In genomic region chr4:31998807-31999206, GRCh38 we compare ENCODE assay signal across 16 cellular contexts.
A peak's percentile ranks its signal among the peaks of the same experiment; 100 is the strongest.
DNase-seq lines count a peak whose midpoint lies in the region; ATAC-seq and TF ChIP-seq lines count a peak whose summit lies in the region.
"Had no signal": no experiment of that assay in that cellular context is flagged by ENCODE, and none has a peak within 500 bp of the region (broad histone marks: within the 10 kb centered on the region; RNA-seq: fewer than 3 reads in every experiment).

No MANE protein-coding gene starts in this region.

- H4K12ac ChIP-seq in trophoblast cell (ENCODE audit: low read depth, low read length) = no peak overlapping the region

- H3K4me3 Mint-ChIP-seq in glutamatergic neuron (ENCODE audit: unreplicated experiment) = peak overlapping the region; percentile 34
- H3K4me3 Mint-ChIP-seq: B cell; CD4-positive, alpha-beta T cell had no signal

- no peak overlapping the region for H2AK5ac ChIP-seq in trophoblast cell (ENCODE audit: low read length)

- intact Hi-C loops in HCT116 (cut with micrococcal nuclease) = no loop called here

- no peak overlapping the region for H4K91ac ChIP-seq in trophoblast cell (ENCODE audit: low read depth, low read length)

- peaks cover 1% of the 10 kb centered on the region for H3K9me3 Mint-ChIP-seq in glutamatergic neuron (ENCODE audit: unreplicated experiment)

- H2BK120ac ChIP-seq in trophoblast cell (ENCODE audit: insufficient read depth, low read length, poor library complexity) = no peak overlapping the region

- no peak for ATAC-seq in HCT116

- H2BK12ac ChIP-seq in trophoblast cell (ENCODE audit: low read length) = no peak overlapping the region

- no peak overlapping the region for H4K8ac ChIP-seq in trophoblast cell (ENCODE audit: low read depth, low read length)

- no peaks in the 10 kb centered on the region for H3K9me3 ChIP-seq in HCT116 (ENCODE audit: control insufficient read depth in 1 of 2, insufficient read depth in 1 of 2, low read depth in 1 of 2, low read length in 2 of 2)
- H3K9me3 ChIP-seq in trophoblast cell (ENCODE audit: insufficient read depth, low read depth, low read length) = no peaks in the 10 kb centered on the region
- H3K9me3 ChIP-seq: MG63 had no signal

- no peaks in the 10 kb centered on the region for H3K79me1 ChIP-seq in trophoblast cell (ENCODE audit: low read length)

- RAD21 ChIA-PET in HCT116 (lab: Charles Lee; ENCODE audit: low non-redundant PET in 1 of 2, low total read pairs in 2 of 2, uncharacterized antibody in 2 of 2, unreplicated experiment in 2 of 2) = no interaction called here

- H3K27ac Mint-ChIP-seq in glutamatergic neuron (ENCODE audit: unreplicated experiment) = no peak overlapping the region
- H3K27ac Mint-ChIP-seq: B cell; CD4-positive, alpha-beta T cell had no signal

- H3K9ac ChIP-seq in HCT116 (ENCODE audit: low read length) (no peak overlapping the region), trophoblast cell (ENCODE audit: low read length) (no peak overlapping the region)
- H3K9ac ChIP-seq: KMS-11 had no signal

- H3K27ac ChIP-seq in HCT116 (ENCODE audit: low read depth, low read length) (no peak overlapping the region), trophoblast cell (ENCODE audit: low read depth, low read length) (no peak overlapping the region)
- H3K27ac ChIP-seq: KMS-11 had no signal

- no peak overlapping the region for H3K18ac ChIP-seq in trophoblast cell (ENCODE audit: low read length)

- H3K27me3 ChIP-seq in HCT116 (ENCODE audit: insufficient read depth, low read length) (no peaks in the 10 kb centered on the region), trophoblast cell (ENCODE audit: insufficient read depth, low read length) (no peaks in the 10 kb centered on the region)
- H3K27me3 ChIP-seq: MG63 had no signal

- no peaks in the 10 kb centered on the region for H3K36me3 Mint-ChIP-seq in glutamatergic neuron (ENCODE audit: unreplicated experiment)

- no peak for TF ChIP-seq POLR2A in HCT116 (IDR thresholded peaks at IDR 0.05; ENCODE audit: borderline replicate concordance, extremely low read depth, insufficient read depth, insufficient read length)

- CTCF ChIA-PET in HCT116 (lab: Charles Lee) = no interaction called here

- no peaks in the 10 kb centered on the region for H3K79me2 ChIP-seq in HCT116 (ENCODE audit: insufficient read depth, low read length)
- H3K79me2 ChIP-seq in trophoblast cell (ENCODE audit: control insufficient read depth, insufficient read depth, low read length, poor library complexity) = no peaks in the 10 kb centered on the region

- H3K4me1 Mint-ChIP-seq in glutamatergic neuron (ENCODE audit: low read depth, unreplicated experiment) = peaks cover 9% of the 10 kb centered on the region
- H3K4me1 Mint-ChIP-seq: B cell had no signal

- no peak overlapping the region for H3K23ac ChIP-seq in trophoblast cell (ENCODE audit: low read length)

- H2BK5ac ChIP-seq in trophoblast cell (ENCODE audit: low read depth, low read length, poor library complexity) = no peak overlapping the region

- no TSS peak for BruUV-seq in HCT116 (replicated peaks; lab: Mats Ljungman, UMichigan)

- POLR2A ChIA-PET in HCT116 (lab: Charles Lee) = no interaction called here

- no CpG with 5 or more reads among the region's 2 CpGs for WGBS in trophoblast cell (ENCODE audit: extremely low coverage, insufficient coverage, insufficient read length)

- H4K20me1 ChIP-seq in HCT116 (ENCODE audit: insufficient read depth) = no peaks in the 10 kb centered on the region

- H3K4me2 ChIP-seq in HCT116 (ENCODE audit: low read length) = no peak overlapping the region
- H3K4me2 ChIP-seq in trophoblast cell (ENCODE audit: low read length) = no peak overlapping the region
- H3K4me2 ChIP-seq: KMS-11 had no signal

- H3K4me1 ChIP-seq in HCT116 (ENCODE audit: control insufficient read depth in 1 of 2, insufficient read depth in 2 of 2, low read length in 2 of 2) (peaks cover 0 to 9% of the 10 kb centered on the region in 2 experiments; a peak in 2 of 4 replicates), trophoblast cell (ENCODE audit: control insufficient read depth in 1 of 2, insufficient read depth in 2 of 2, low read length in 2 of 2) (peaks cover 0 to 3% of the 10 kb centered on the region in 2 experiments)

- DNase-seq in HCT116 (ENCODE audit: low read depth, low spot score) = no peak
- DNase-seq in M059J (ENCODE audit: low read depth) = peak; percentile 32
- peak; percentile 76 for DNase-seq in OCI-M1 (lab: John Stamatoyannopoulos, UW)
- DNase-seq in glutamatergic neuron = no peak
- DNase-seq in NCI-H187 (lab: John Stamatoyannopoulos, UW) = no peak
- DNase-seq in trophoblast cell = no peak
- no peak for DNase-seq in activated CD4-positive, alpha-beta T cell treated with anti-CD3 and anti-CD28 coated beads for 48 hours
- DNase-seq: CD4-positive, alpha-beta T cell; HCEC 1CT; MG63; NCI-H1417 treated with DMSO at 0.1 percent for 48 hours; NCI-H2107; NCI-H774; T-helper 1 cell had no signal

- TF ChIP-seq CTCF in HCT116 (IDR thresholded peaks at IDR 0.05 in 2 of 3, conservative IDR thresholded peaks at IDR 0.05 in 1 of 3; ENCODE audit: borderline replicate concordance in 1 of 3, insufficient read depth in 1 of 3, low read depth in 2 of 3, low read length in 2 of 3) (no peak), glutamatergic neuron (IDR thresholded peaks at IDR 0.05; ENCODE audit: partially characterized antibody, unreplicated experiment) (no peak)

- H3K36me3 ChIP-seq in HCT116 (ENCODE audit: control insufficient read depth in 1 of 2, insufficient read depth in 2 of 2, low read length in 2 of 2) = no peaks in the 10 kb centered on the region
- H3K36me3 ChIP-seq in trophoblast cell (ENCODE audit: control insufficient read depth in 1 of 2, insufficient read depth in 2 of 2, low read length in 2 of 2) = no peaks in the 10 kb centered on the region
- H3K36me3 ChIP-seq: MG63 had no signal

- no peak for TF ChIP-seq RAD21 in HCT116 (IDR thresholded peaks at IDR 0.05; ENCODE audit: low read depth)

- no peak overlapping the region for H3K4ac ChIP-seq in trophoblast cell (ENCODE audit: low read depth, low read length)

- H2AFZ ChIP-seq in HCT116 (ENCODE audit: low read depth, low read length, poor library complexity, severe bottlenecking) (peak overlapping the region; percentile 42), trophoblast cell (ENCODE audit: insufficient read depth, low read length, poor library complexity) (no peak overlapping the region)

- no peaks in the 10 kb centered on the region for H3K9me2 ChIP-seq in HCT116 (ENCODE audit: insufficient read depth)

- H3K27me3 Mint-ChIP-seq in glutamatergic neuron (ENCODE audit: unreplicated experiment) = peaks cover 2% of the 10 kb centered on the region
- H3K27me3 Mint-ChIP-seq: B cell; CD4-positive, alpha-beta T cell had no signal

- no peak overlapping the region for H3K14ac ChIP-seq in trophoblast cell (ENCODE audit: low read length)

- no peak overlapping the region for H3K4me3 ChIP-seq in HCT116 (replicated peaks in 1 of 2; ENCODE audit: low read depth in 1 of 2, low read length in 2 of 2)
- no peak overlapping the region for H3K4me3 ChIP-seq in trophoblast cell (ENCODE audit: low read depth, low read length)
- H3K4me3 ChIP-seq: MG63 had no signal

TF ChIP-seq in HCT116, 20 proteins besides CTCF, POLR2A, EP300 and RAD21 (continues in another document):
- TF ChIP-seq POLR2AphosphoS5 (IDR thresholded peaks at IDR 0.05; ENCODE audit: low read depth, low read length) (no peak), ZFX (IDR thresholded peaks at IDR 0.05) (no peak), SIN3A (IDR thresholded peaks at IDR 0.05; ENCODE audit: low read depth) (no peak), YY1 (IDR thresholded peaks at IDR 0.05; ENCODE audit: extremely low read depth, insufficient replicate concordance, low read depth, low read length) (no peak), CBX3 (IDR thresholded peaks at IDR 0.05; ENCODE audit: low read depth) (no peak), EGR1 (IDR thresholded peaks at IDR 0.05; ENCODE audit: low read depth) (no peak), ZNF274 (IDR thresholded peaks at IDR 0.05; ENCODE audit: low read depth, low read length) (no peak), CEBPB (IDR thresholded peaks at IDR 0.05; ENCODE audit: low read depth) (no peak)
- TF ChIP-seq, protein P1, sequence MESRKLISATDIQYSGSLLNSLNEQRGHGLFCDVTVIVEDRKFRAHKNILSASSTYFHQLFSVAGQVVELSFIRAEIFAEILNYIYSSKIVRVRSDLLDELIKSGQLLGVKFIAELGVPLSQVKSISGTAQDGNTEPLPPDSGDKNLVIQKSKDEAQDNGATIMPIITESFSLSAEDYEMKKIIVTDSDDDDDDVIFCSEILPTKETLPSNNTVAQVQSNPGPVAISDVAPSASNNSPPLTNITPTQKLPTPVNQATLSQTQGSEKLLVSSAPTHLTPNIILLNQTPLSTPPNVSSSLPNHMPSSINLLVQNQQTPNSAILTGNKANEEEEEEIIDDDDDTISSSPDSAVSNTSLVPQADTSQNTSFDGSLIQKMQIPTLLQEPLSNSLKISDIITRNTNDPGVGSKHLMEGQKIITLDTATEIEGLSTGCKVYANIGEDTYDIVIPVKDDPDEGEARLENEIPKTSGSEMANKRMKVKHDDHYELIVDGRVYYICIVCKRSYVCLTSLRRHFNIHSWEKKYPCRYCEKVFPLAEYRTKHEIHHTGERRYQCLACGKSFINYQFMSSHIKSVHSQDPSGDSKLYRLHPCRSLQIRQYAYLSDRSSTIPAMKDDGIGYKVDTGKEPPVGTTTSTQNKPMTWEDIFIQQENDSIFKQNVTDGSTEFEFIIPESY (IDR thresholded peaks at IDR 0.05; ENCODE audit: extremely low read depth, insufficient replicate concordance, low read length) = no peak
- TF ChIP-seq, protein P2, sequence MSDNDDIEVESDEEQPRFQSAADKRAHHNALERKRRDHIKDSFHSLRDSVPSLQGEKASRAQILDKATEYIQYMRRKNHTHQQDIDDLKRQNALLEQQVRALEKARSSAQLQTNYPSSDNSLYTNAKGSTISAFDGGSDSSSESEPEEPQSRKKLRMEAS (IDR thresholded peaks at IDR 0.05) = no peak

Comparison
In these comparisons a context has a peak if more than half of its experiments do, and no peak if none do; other contexts are left out.
1. DNase-seq: peak in M059J (single experiment) and OCI-M1 (single experiment); none in HCT116 (single experiment), glutamatergic neuron (single experiment), NCI-H187 (0 of 2), trophoblast cell (0 of 2) and activated CD4-positive, alpha-beta T cell treated with anti-CD3 and anti-CD28 coated beads for 48 hours (single experiment).